Comparison of ENCODE assay signal across 8 cellular contexts in the genomic region with DNA sequence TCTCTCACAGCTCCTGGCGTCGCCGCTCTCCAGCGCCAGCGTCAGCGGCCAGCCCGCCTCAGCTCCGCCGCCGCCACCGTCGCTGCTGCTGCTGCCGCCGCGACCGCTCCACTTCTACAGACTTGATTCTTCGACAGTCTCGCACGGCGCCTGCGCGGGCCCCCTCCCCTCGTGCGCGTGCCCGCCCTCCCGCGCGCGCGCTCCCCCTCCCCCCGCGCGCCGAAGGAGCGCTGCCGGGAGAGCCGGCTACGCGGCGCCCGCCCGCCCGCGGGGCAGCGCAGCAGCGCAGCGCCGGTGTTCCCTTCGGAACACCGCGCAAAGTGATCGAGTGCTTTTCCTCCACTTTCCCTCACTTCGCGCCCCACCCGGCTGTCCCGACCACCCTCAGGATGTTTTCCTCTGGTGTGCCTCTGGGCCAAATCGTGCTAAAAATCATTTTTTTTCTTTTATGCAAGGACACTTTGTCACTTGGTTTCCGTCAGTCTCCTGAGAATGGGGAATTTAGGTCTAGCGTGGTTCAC. TPM values are rescaled to one million over a fixed set of nuclear protein-coding genes. Genes with fewer than 3 reads are reported as not detected.
DNase-seq lines count a peak whose midpoint lies in the region; ATAC-seq and TF ChIP-seq lines count a peak whose summit lies in the region.

A gene (minus strand): TSS at position 118 of the 521 bp plus-strand sequence. CDS start 684 bp downstream, outside the sequence.

- H3K27ac ChIP-seq in RWPE1 (peak within 1 kb of the TSS; percentile 98), stomach (peak within 1 kb of the TSS; percentile 98 to 100 (median 100))

- H3K27me3 Mint-ChIP-seq in activated T-helper 17 cell treated with anti-CD3 and anti-CD28 coated beads, Interleukin-2, amount 50 U/mL, for 72 hours, result no peaks in the 10 kb centered on the region
- H3K27me3 Mint-ChIP-seq in natural killer cell (ENCODE audit: low read depth in 2 of 2), result no peaks in the 10 kb centered on the region

- H3K4me1 ChIP-seq in stomach, result peaks cover 28 to 49% (median 40%) of the 10 kb centered on the region in 4 donors

- CTCF ChIA-PET in RWPE1 (lab: Yijun Ruan, JAX), result interaction anchor here (0.5 to 0.9 kb wide), 2 partner anchors 121 to 123 kb away, joined by 3 to 5 read pairs; no protein-coding TSS in a partner anchor

- 0 out of 2 replicates have a peak, but pooled peaks have one; percentile 13 for TF ChIP-seq EP300 in Ishikawa (IDR thresholded peaks at IDR 0.05; ENCODE audit: borderline replicate concordance)
- no peak for TF ChIP-seq EP300 in stomach (IDR thresholded peaks at IDR 0.05)

- no peaks in the 10 kb centered on the region for H3K27me3 ChIP-seq in stomach

- H3K36me3 Mint-ChIP-seq in activated T-helper 17 cell treated with anti-CD3 and anti-CD28 coated beads, Interleukin-2, amount 50 U/mL, for 72 hours (ENCODE audit: low read depth), result peaks cover 51% of the 10 kb centered on the region
- H3K36me3 Mint-ChIP-seq in natural killer cell, result peaks cover 11% of the 10 kb centered on the region

- H3K4me3 ChIP-seq in stomach, result peak within 1 kb of the TSS; percentile 69 to 87 (median 72)

- 0 to 1% (median 0%) methylated on average over 24 to 55 of the region's 60 CpGs for WGBS in stomach, 5 donors

- H3K27ac Mint-ChIP-seq in activated T-helper 17 cell treated with anti-CD3 and anti-CD28 coated beads, Interleukin-2, amount 50 U/mL, for 72 hours, result peak within 1 kb of the TSS; percentile 100
- peak within 1 kb of the TSS; percentile 98 to 99 for H3K27ac Mint-ChIP-seq in natural killer cell

- H3K4me1 Mint-ChIP-seq in activated T-helper 17 cell treated with anti-CD3 and anti-CD28 coated beads, Interleukin-2, amount 50 U/mL, for 72 hours, result peaks cover 19% of the 10 kb centered on the region
- peaks cover 63 to 65% of the 10 kb centered on the region in 2 donors for H3K4me1 Mint-ChIP-seq in natural killer cell

- no peak for TF ChIP-seq CTCF in RWPE1 (conservative IDR thresholded peaks at IDR 0.05; ENCODE audit: low read depth)
- no peak for TF ChIP-seq CTCF in natural killer cell (IDR thresholded peaks at IDR 0.05)
- TF ChIP-seq CTCF in stomach (IDR thresholded peaks at IDR 0.05), result peak in 1 of 7 experiments; percentile 11

- H3K36me3 ChIP-seq in stomach, result peaks cover 10 to 29% (median 21%) of the 10 kb centered on the region in 4 donors

- intact Hi-C loops in natural killer cell (cut with micrococcal nuclease) (loop anchor here (2.0 to 10.0 kb wide), 3 partner anchors 115 to 353 kb away; no protein-coding TSS in a partner anchor), stomach (cut with DNase I; ENCODE audit: low total_unique reads) (loop anchor here (10.0 kb wide), 1 partner anchor 115 kb away; no protein-coding TSS in a partner anchor)

- peak; percentile 10 for ATAC-seq in activated T-helper 17 cell treated with anti-CD3 and anti-CD28 coated beads, Interleukin-2, amount 50 U/mL, for 72 hours (replicated peaks)
- peak; percentile 10 to 48 (median 33) for ATAC-seq in natural killer cell

- no peak for TF ChIP-seq RAD21 in Ishikawa (IDR thresholded peaks at IDR 0.05; ENCODE audit: low read depth)

- H3K9me3 Mint-ChIP-seq in activated T-helper 17 cell treated with anti-CD3 and anti-CD28 coated beads, Interleukin-2, amount 50 U/mL, for 72 hours, result no peaks in the 10 kb centered on the region
- H3K9me3 Mint-ChIP-seq in natural killer cell, result no peaks in the 10 kb centered on the region

- POLR2A ChIA-PET in RWPE1 (lab: Yijun Ruan, JAX; ENCODE audit: low non-redundant PET), result interaction anchor here (1.2 to 1.3 kb wide), 2 partner anchors 114 to 458 kb away, joined by 4 to 6 read pairs; no protein-coding TSS in a partner anchor

- peak within 1 kb of the TSS; percentile 99 for H3K4me3 Mint-ChIP-seq in activated T-helper 17 cell treated with anti-CD3 and anti-CD28 coated beads, Interleukin-2, amount 50 U/mL, for 72 hours
- H3K4me3 Mint-ChIP-seq in natural killer cell, result peak within 1 kb of the TSS; percentile 94

- H3K9me3 ChIP-seq in stomach, result no peaks in the 10 kb centered on the region

- TF ChIP-seq POLR2A in stomach (IDR thresholded peaks at IDR 0.05), result no peak

- DNase-seq in AG08396 (ENCODE audit: low spot score) (peak; percentile 93), GM19240 (ENCODE audit: insufficient read length, low spot score) (peak; percentile 63), RWPE1 (ENCODE audit: low spot score) (peak; percentile 86), fibroblast of peridontal ligament (ENCODE audit: extremely low read depth) (peak; percentile 75), natural killer cell (peak; percentile 81), stomach (peak; percentile 85)

TF ChIP-seq in Ishikawa, 13 proteins besides CTCF, POLR2A, EP300 and RAD21:
- TF ChIP-seq TCF12 (IDR thresholded peaks at IDR 0.05; ENCODE audit: low read depth) (0 out of 2 replicates have a peak, but pooled peaks have one; percentile 1), TAF1 (IDR thresholded peaks at IDR 0.05; ENCODE audit: low read depth) (peak; percentile 82; the same call in 1 of the 2 replicates), FOXM1 (IDR thresholded peaks at IDR 0.05; ENCODE audit: borderline replicate concordance, low read depth) (no peak), CREB1 (IDR thresholded peaks at IDR 0.05; ENCODE audit: low read depth) (no peak), YY1 (IDR thresholded peaks at IDR 0.05; ENCODE audit: low read depth) (no peak), EGR1 (IDR thresholded peaks at IDR 0.05) (no peak)
- TF ChIP-seq, protein P1, sequence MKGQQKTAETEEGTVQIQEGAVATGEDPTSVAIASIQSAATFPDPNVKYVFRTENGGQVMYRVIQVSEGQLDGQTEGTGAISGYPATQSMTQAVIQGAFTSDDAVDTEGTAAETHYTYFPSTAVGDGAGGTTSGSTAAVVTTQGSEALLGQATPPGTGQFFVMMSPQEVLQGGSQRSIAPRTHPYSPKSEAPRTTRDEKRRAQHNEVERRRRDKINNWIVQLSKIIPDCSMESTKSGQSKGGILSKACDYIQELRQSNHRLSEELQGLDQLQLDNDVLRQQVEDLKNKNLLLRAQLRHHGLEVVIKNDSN (IDR thresholded peaks at IDR 0.05), result no peak
- TF ChIP-seq, protein P2, sequence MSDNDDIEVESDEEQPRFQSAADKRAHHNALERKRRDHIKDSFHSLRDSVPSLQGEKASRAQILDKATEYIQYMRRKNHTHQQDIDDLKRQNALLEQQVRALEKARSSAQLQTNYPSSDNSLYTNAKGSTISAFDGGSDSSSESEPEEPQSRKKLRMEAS (IDR thresholded peaks at IDR 0.05), result peak; percentile 16; the same call in 1 of the 2 replicates

RNA-seq across cellular contexts. Expression of the gene that starts here (rescaled TPM):
- 100 to 1,000 TPM in 1 of 2 donors, 10 to 100 TPM in 1; 84.5 to 134 TPM for total RNA-seq in activated T-helper 17 cell treated with anti-CD3 and anti-CD28 coated beads, Interleukin-2, amount 50 U/mL, for 72 hours
- 100 to 1,000 TPM; 186 to 315 (median 266) TPM for total RNA-seq in natural killer cell
- total RNA-seq in stomach, result 100 to 1,000 TPM in 2 of 5 donors, 10 to 100 TPM in 3; 58.3 to 218 (median 81.1) TPM
- polyA plus RNA-seq in stomach, result 10 to 100 TPM; 39.6 to 57.0 (median 51.5) TPM

Comparison
In these comparisons a context has a peak if more than half of its experiments do, and no peak if none do; other contexts are left out.
1. Peak in every context shown above with its lines: DNase-seq, ATAC-seq, H3K4me3 ChIP-seq and H3K27ac ChIP-seq.